Comparison of ENCODE assay signal across 10 cellular contexts in genomic region chr18:79496978-79497637, GRCh38.
DNase-seq lines count a peak whose midpoint lies in the region; ATAC-seq, FAIRE-seq and TF ChIP-seq lines count a peak whose summit lies in the region.
"Had no signal": no experiment of that assay in that cellular context is flagged by ENCODE, and none has a peak within 500 bp of the region (broad histone marks: within the 10 kb centered on the region; RNA-seq: fewer than 3 reads in every experiment).

No MANE protein-coding gene starts in this region.

- TF ChIP-seq CTCF in A673 (conservative IDR thresholded peaks at IDR 0.05; ENCODE audit: low read depth, low read length) = no peak
- TF ChIP-seq CTCF in activated B cell treated with CpG ODN at 0.5 μM for 24 hours (IDR thresholded peaks at IDR 0.05) = no peak
- no peak for TF ChIP-seq CTCF in progenitor cell of endocrine pancreas (IDR thresholded peaks at IDR 0.05; ENCODE audit: unreplicated experiment)
- TF ChIP-seq CTCF in D721Med (IDR thresholded peaks at IDR 0.05; ENCODE audit: insufficient read depth, missing control alignments) = no peak

- DNase-seq in A673 (ENCODE audit: low spot score) (peak; percentile 73), activated B cell treated with CpG ODN at 0.5 μM for 24 hours (no peak), progenitor cell of endocrine pancreas (ENCODE audit: low spot score, unreplicated experiment) (no peak), D721Med (ENCODE audit: insufficient read length, low spot score) (no peak), SIG-M5 (lab: John Stamatoyannopoulos, UW) (no peak)
- DNase-seq: NCI-H2029 treated with DMSO at 0.1 percent for 48 hours had no signal

- H3K27me3 Mint-ChIP-seq in activated B cell treated with CpG ODN at 0.5 μM for 24 hours (no peaks in the 10 kb centered on the region), progenitor cell of endocrine pancreas (no peaks in the 10 kb centered on the region)

- H3K36me3 Mint-ChIP-seq in activated B cell treated with CpG ODN at 0.5 μM for 24 hours (ENCODE audit: low read depth) (peaks cover 56% of the 10 kb centered on the region), progenitor cell of endocrine pancreas (ENCODE audit: insufficient read depth) (peaks cover 11% of the 10 kb centered on the region)

- peaks cover 7% of the 10 kb centered on the region for H3K4me1 ChIP-seq in A673 (ENCODE audit: insufficient read depth, low read length, poor library complexity, severe bottlenecking)

- H3K27me3 ChIP-seq in A673 (replicated peaks; ENCODE audit: insufficient read depth, low read depth, low read length, poor library complexity) (no peaks in the 10 kb centered on the region), layer of hippocampus (ENCODE audit: control insufficient read depth, insufficient read depth, low read length) (no peaks in the 10 kb centered on the region)

- CTCF ChIA-PET in A673 (lab: Charles Lee) = no interaction called here
- CTCF ChIA-PET in activated B cell treated with CpG ODN at 0.5 μM for 24 hours (lab: Charles Lee) = interaction anchor here (1.1 to 2.2 kb wide), 3 partner anchors 11 to 54 kb away, joined by 3 to 10 read pairs (median 4); no protein-coding TSS in a partner anchor

- no peaks in the 10 kb centered on the region for H3K36me3 ChIP-seq in A673 (ENCODE audit: insufficient read depth, low read length, poor library complexity, severe bottlenecking)

- POLR2A ChIA-PET in A673 (lab: Charles Lee; ENCODE audit: low non-redundant PET) (no interaction called here), activated B cell treated with CpG ODN at 0.5 μM for 24 hours (lab: Charles Lee) (interaction anchor here (0.6 to 4.7 kb wide), 11 partner anchors 11 to 100 kb away, joined by 3 to 40 read pairs (median 5); no protein-coding TSS in a partner anchor)

- FAIRE-seq in D721Med (lab: Jason Lieb, UNC) = no peak
- FAIRE-seq: G401.6 had no signal

- H3K4me1 Mint-ChIP-seq in activated B cell treated with CpG ODN at 0.5 μM for 24 hours (peaks cover 33% of the 10 kb centered on the region), progenitor cell of endocrine pancreas (ENCODE audit: low read depth) (no peaks in the 10 kb centered on the region)

- intact Hi-C loops in A673 (cut with micrococcal nuclease; ENCODE audit: unreplicated experiment) = no loop called here
- intact Hi-C loops in activated B cell treated with CpG ODN at 0.5 μM for 24 hours (cut with micrococcal nuclease) = loop anchor here (1.0 kb wide), 3 partner anchors 9 to 37 kb away; no protein-coding TSS in a partner anchor

- H3K27ac ChIP-seq in A673 (ENCODE audit: low read depth, low read length, poor library complexity, severe bottlenecking) (no peak overlapping the region), layer of hippocampus (ENCODE audit: low read depth, low read length) (peak overlapping the region; percentile 16)

- H3K9me3 ChIP-seq in A673 (ENCODE audit: low read depth, low read length, poor library complexity, severe bottlenecking) = peaks cover 25% of the 10 kb centered on the region

- H3K9me3 Mint-ChIP-seq in activated B cell treated with CpG ODN at 0.5 μM for 24 hours (peaks cover 17% of the 10 kb centered on the region), progenitor cell of endocrine pancreas (ENCODE audit: low read depth) (peaks cover 40% of the 10 kb centered on the region)

- peak overlapping the region; percentile 80 for H3K27ac Mint-ChIP-seq in activated B cell treated with CpG ODN at 0.5 μM for 24 hours
- no peak overlapping the region for H3K27ac Mint-ChIP-seq in progenitor cell of endocrine pancreas

- ATAC-seq in GM21737 (IDR thresholded peaks at IDR 0.05; ENCODE audit: unreplicated experiment) (peak; percentile 39), activated B cell treated with CpG ODN at 0.5 μM for 24 hours (ENCODE audit: low read depth) (peak; percentile 79), GM19328 (IDR thresholded peaks at IDR 0.05; ENCODE audit: unreplicated experiment) (no peak)

- no peak overlapping the region for H3K4me3 ChIP-seq in A673 (ENCODE audit: low read depth, low read length, poor library complexity, severe bottlenecking)

- peak overlapping the region; percentile 64 for H3K4me3 Mint-ChIP-seq in activated B cell treated with CpG ODN at 0.5 μM for 24 hours
- H3K4me3 Mint-ChIP-seq in progenitor cell of endocrine pancreas (ENCODE audit: low read depth) = no peak overlapping the region

- no TSS peak for BruUV-seq in A673 (replicated peaks; lab: Mats Ljungman, UMichigan)
